In genomic region chr5:122907238-122907637, GRCh38 we compare ENCODE assay signal across 1 cellular context.
TF ChIP-seq lines count a peak whose summit lies in the region.

No MANE protein-coding gene starts in this region.

TF ChIP-seq in IMR-90, 13 proteins besides CTCF, POLR2A, EP300 and RAD21:
- TF ChIP-seq SMC3 (IDR thresholded peaks at IDR 0.05; ENCODE audit: low read depth, low read length) = no peak
- TF ChIP-seq USF2 (IDR thresholded peaks at IDR 0.05; ENCODE audit: low read depth, low read length) = no peak
- TF ChIP-seq MAZ (IDR thresholded peaks at IDR 0.05; ENCODE audit: borderline replicate concordance, low read depth, low read length) = no peak
- TF ChIP-seq RCOR1 (IDR thresholded peaks at IDR 0.05; ENCODE audit: insufficient replicate concordance, low read length) = no peak
- TF ChIP-seq MAFK (IDR thresholded peaks at IDR 0.05; ENCODE audit: low read depth, low read length) = no peak
- no peak for TF ChIP-seq NFE2L2 (IDR thresholded peaks at IDR 0.05; ENCODE audit: low read depth, low read length)
- TF ChIP-seq FOS (IDR thresholded peaks at IDR 0.05; ENCODE audit: low read depth, low read length) = no peak
- no peak for TF ChIP-seq ELK1 (IDR thresholded peaks at IDR 0.05; ENCODE audit: borderline replicate concordance, low read depth, low read length)
- TF ChIP-seq RFX5 (IDR thresholded peaks at IDR 0.05; ENCODE audit: low read depth, low read length) = no peak
- no peak for TF ChIP-seq CEBPB (IDR thresholded peaks at IDR 0.05; ENCODE audit: low read depth, low read length)
- no peak for TF ChIP-seq CHD1 (IDR thresholded peaks at IDR 0.05; ENCODE audit: low read depth, low read length)
- no peak for TF ChIP-seq MXI1 (IDR thresholded peaks at IDR 0.05; ENCODE audit: borderline replicate concordance, low read depth, low read length)
- TF ChIP-seq BHLHE40 (IDR thresholded peaks at IDR 0.05; ENCODE audit: low read depth, low read length) = no peak
